Comparison of ENCODE assay signal across 17 cellular contexts in genomic region chrX:41956027-41956426, GRCh38.
"Had no signal": no experiment of that assay in that cellular context is flagged by ENCODE, and none has a peak within 500 bp of the region (broad histone marks: within the 10 kb centered on the region; RNA-seq: fewer than 3 reads in every experiment).

No MANE protein-coding gene starts in this region.

- H3K4me2 ChIP-seq: smooth muscle cell had no signal

- DNase-seq: activated CD4-positive, alpha-beta T cell treated with anti-CD3 and anti-CD28 coated beads for 4 hours; activated CD8-positive, alpha-beta T cell treated with anti-CD3 and anti-CD28 coated beads for 36 hours; activated effector memory CD4-positive, alpha-beta T cell treated with anti-CD3 and anti-CD28 coated beads, Interleukin-2, amount 50 U/mL, for 16 hours; activated T-cell treated with anti-CD3 and anti-CD28 coated beads, Interleukin-2, amount 50 U/mL, for 48 hours; adrenal gland; hypothalamus; kidney glomerular epithelial cell; left ventricle myocardium superior; nephron progenitor cell; right cardiac atrium; stimulated activated naive CD8-positive, alpha-beta T cell treated with anti-CD3 and anti-CD28 coated beads, Interleukin-15, Interleukin-2, amounts not matched to agents 100 U/mL and 50 U/mL, for 24 hours; T1000; trophoblast cell had no signal

- H3K27me3 ChIP-seq: esophagus muscularis mucosa had no signal

- H3K4me3 ChIP-seq: adrenal gland, esophagus muscularis mucosa, prostate gland, smooth muscle cell had no signal

- H3K4me1 ChIP-seq: adrenal gland, esophagus muscularis mucosa, prostate gland had no signal

- H3K27ac ChIP-seq: adrenal gland, esophagus muscularis mucosa, prostate gland had no signal

- H3K36me3 ChIP-seq: adrenal gland, esophagus muscularis mucosa, prostate gland had no signal

- FAIRE-seq: endometrium had no signal

- H3K9me3 ChIP-seq: adrenal gland, esophagus muscularis mucosa, prostate gland had no signal
